8 cellular contexts compared by ENCODE assay signal in the genomic region with DNA sequence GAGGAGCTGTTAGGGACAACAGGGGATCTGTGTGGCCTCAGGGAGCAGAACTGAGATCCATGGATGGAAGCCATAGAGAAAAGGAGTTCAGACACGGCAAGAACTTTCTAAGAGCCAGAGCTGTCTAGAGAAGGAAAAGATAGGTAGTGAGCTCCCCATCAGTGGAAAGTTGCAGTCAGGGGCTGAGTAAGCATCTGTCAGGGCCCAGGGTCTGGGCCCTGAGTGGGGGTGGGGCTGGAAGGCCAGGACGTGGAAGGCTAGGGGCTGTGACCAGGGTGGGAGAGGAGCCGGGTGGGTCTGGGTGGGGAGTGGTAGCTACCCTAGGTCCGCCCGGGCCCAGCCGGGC. TPM values are rescaled to one million over a fixed set of nuclear protein-coding genes. Genes with fewer than 3 reads are reported as not detected.
DNase-seq lines count a peak whose midpoint lies in the region; ATAC-seq, FAIRE-seq and TF ChIP-seq lines count a peak whose summit lies in the region.

No MANE protein-coding gene starts in this region.

- TF ChIP-seq EP300 in sigmoid colon (IDR thresholded peaks at IDR 0.05) = no peak

- TF ChIP-seq CTCF in HL-60 (IDR thresholded peaks at IDR 0.05; ENCODE audit: insufficient read depth, low read length) (no peak), colonic mucosa (IDR thresholded peaks at IDR 0.05) (no peak), sigmoid colon (IDR thresholded peaks at IDR 0.05) (no peak)

- H3K36me3 ChIP-seq in colonic mucosa (no peaks in the 10 kb centered on the region), sigmoid colon (no peaks in the 10 kb centered on the region)

- no peaks in the 10 kb centered on the region for H3K27me3 ChIP-seq in HL-60 (ENCODE audit: insufficient read depth, poor library complexity, severe bottlenecking)
- no peaks in the 10 kb centered on the region for H3K27me3 ChIP-seq in colonic mucosa
- H3K27me3 ChIP-seq in sigmoid colon = no peaks in the 10 kb centered on the region

- H3K27ac ChIP-seq in HL-60 (replicated peaks) (peak overlapping the region; percentile 49), colonic mucosa (peak overlapping the region; percentile 36), sigmoid colon (peak overlapping the region; percentile 93 to 96 (median 94))

- no peaks in the 10 kb centered on the region for H3K9me3 ChIP-seq in colonic mucosa
- H3K9me3 ChIP-seq in sigmoid colon = no peaks in the 10 kb centered on the region

- no peaks in the 10 kb centered on the region for H3K4me1 ChIP-seq in colonic mucosa
- H3K4me1 ChIP-seq in sigmoid colon = peaks cover 0 to 24% (median 13%) of the 10 kb centered on the region in 4 donors

- H3K4me3 ChIP-seq in HL-60 (replicated peaks; ENCODE audit: insufficient read depth, low read length) (peak overlapping the region; percentile 32), colonic mucosa (peak overlapping the region; percentile 53), sigmoid colon (peak overlapping the region in 3 of 4 donors; percentile 67 to 77 (median 69))

- DNase-seq in HL-60 (ENCODE audit: low read depth in 1 of 2, low spot score in 1 of 2) = no peak
- no peak for DNase-seq in colonic mucosa
- DNase-seq in sigmoid colon = no peak
- no peak for DNase-seq in GM19239 (ENCODE audit: insufficient read length, low spot score)
- DNase-seq in epidermal melanocyte (ENCODE audit: insufficient read length, low spot score) = no peak
- no peak for DNase-seq in AML-193 (lab: John Stamatoyannopoulos, UW)
- DNase-seq in ureter (ENCODE audit: low spot score) = no peak

- no peak overlapping the region for H3K9ac ChIP-seq in colonic mucosa (ENCODE audit: low read depth in 2 of 2, low read length in 2 of 2)

- intact Hi-C loops in colonic mucosa (cut with DNase I) (no loop called here), sigmoid colon (cut with DNase I) (loop anchor here (2.0 kb wide), 1 partner anchor 66 kb away; no protein-coding TSS in a partner anchor)

- 8 to 14% methylated on average over 6 of the region's 6 CpGs for WGBS in sigmoid colon, 2 donors

- no peak for FAIRE-seq in GM19239 (lab: Jason Lieb, UNC)

- peak; percentile 27 for ATAC-seq in GM19023 (IDR thresholded peaks at IDR 0.05; ENCODE audit: unreplicated experiment)

- TF ChIP-seq POLR2A in sigmoid colon (IDR thresholded peaks at IDR 0.05) = no peak

RNA-seq across cellular contexts. Expression of gene MSN, which starts 0.3 kb away (rescaled TPM):
- total RNA-seq in colonic mucosa = 10 to 100 TPM; 27.5 to 62.7 TPM
- 100 to 1,000 TPM; 136 to 152 (median 144) TPM for total RNA-seq in sigmoid colon
- 100 to 1,000 TPM in 1 of 3 donors, 10 to 100 TPM in 2; 23.6 to 116 (median 36.0) TPM for polyA plus RNA-seq in sigmoid colon
- 134 TPM for total RNA-seq in ureter

Comparison
In these comparisons a context has a peak if more than half of its experiments do, and no peak if none do; other contexts are left out.
1. H3K27ac ChIP-seq: peak in every context shown above with its lines; median percentile 94 in sigmoid colon; 49 in HL-60; 36 in colonic mucosa.